In genomic region chr15:91975241-91975978, GRCh38 we compare ENCODE assay signal across 16 cellular contexts.
A peak's percentile ranks its signal among the peaks of the same experiment; 100 is the strongest.
DNase-seq lines count a peak whose midpoint lies in the region; ATAC-seq, FAIRE-seq and TF ChIP-seq lines count a peak whose summit lies in the region.
"Had no signal": no experiment of that assay in that cellular context is flagged by ENCODE, and none has a peak within 500 bp of the region (broad histone marks: within the 10 kb centered on the region; RNA-seq: fewer than 3 reads in every experiment).

No MANE protein-coding gene starts in this region.

- no peak overlapping the region for H4K91ac ChIP-seq in H1 (replicated peaks; ENCODE audit: insufficient read length, low read length)

- H3K79me2 ChIP-seq in H1 (ENCODE audit: control insufficient read depth in 1 of 2, insufficient read depth in 2 of 2, low read length in 2 of 2), result no peaks in the 10 kb centered on the region
- H3K79me2 ChIP-seq in mesendoderm (ENCODE audit: control insufficient read depth, insufficient read depth, low read length), result no peaks in the 10 kb centered on the region

- H3K79me1 ChIP-seq in H1 (ENCODE audit: low read depth, low read length) (peaks cover 5% of the 10 kb centered on the region), mesendoderm (ENCODE audit: low read length) (no peaks in the 10 kb centered on the region)

- no peaks in the 10 kb centered on the region for H3K23me2 ChIP-seq in H1 (ENCODE audit: low read depth, low read length)

- no peak overlapping the region for H3K18ac ChIP-seq in H1 (ENCODE audit: extremely low read depth, low read length)
- no peak overlapping the region for H3K18ac ChIP-seq in mesendoderm (ENCODE audit: low read length)

- no peak overlapping the region for H2BK20ac ChIP-seq in H1 (ENCODE audit: low read length)

- H3K27me3 ChIP-seq in Caco-2 (replicated peaks; ENCODE audit: control insufficient read depth, insufficient read depth, low read length) (no peaks in the 10 kb centered on the region), H1 (replicated peaks in 1 of 4; ENCODE audit: control insufficient read depth in 3 of 4, extremely low read depth in 1 of 4, insufficient read depth in 3 of 4, low read length in 3 of 4) (no peaks in the 10 kb centered on the region), mesendoderm (ENCODE audit: insufficient read depth, low read length, poor library complexity) (no peaks in the 10 kb centered on the region)
- H3K27me3 ChIP-seq: MG63 had no signal

- TF ChIP-seq POLR2A in H1 (IDR thresholded peaks at IDR 0.05; ENCODE audit: control extremely low read depth in 1 of 2, low read depth in 2 of 2, low read length in 2 of 2), result no peak

- FAIRE-seq in H1 (lab: Jason Lieb, UNC), result no peak
- FAIRE-seq: endometrium had no signal

- BruUV-seq in Caco-2 (replicated peaks; lab: Mats Ljungman, UMichigan), result no TSS peak

- peak in 1 of 2 experiments; percentile 20 for TF ChIP-seq CTCF in Caco-2 (IDR thresholded peaks at IDR 0.05; ENCODE audit: insufficient read depth in 1 of 2, low read depth in 1 of 2, low read length in 1 of 2, severe bottlenecking in 1 of 2, unreplicated experiment in 1 of 2)
- TF ChIP-seq CTCF in H1 (IDR thresholded peaks at IDR 0.05; ENCODE audit: control extremely low read depth in 1 of 3, insufficient read depth in 1 of 3, low read depth in 1 of 3, low read length in 3 of 3), result peak; percentile 9 to 31 (median 24); a peak in 3 of 4 replicates

- H4K8ac ChIP-seq in H1 (ENCODE audit: extremely low read depth, insufficient read depth, low read length), result no peak overlapping the region
- H4K8ac ChIP-seq in mesendoderm (ENCODE audit: low read depth, low read length), result no peak overlapping the region

- no peaks in the 10 kb centered on the region for H3K9me3 ChIP-seq in Caco-2
- no peaks in the 10 kb centered on the region for H3K9me3 ChIP-seq in H1 (ENCODE audit: insufficient read depth in 2 of 2, low read depth in 1 of 2, low read length in 1 of 2)
- H3K9me3 ChIP-seq: MG63 had no signal

- intact Hi-C loops in Caco-2 (cut with micrococcal nuclease; ENCODE audit: unreplicated experiment), result no loop called here

- no peak overlapping the region for H3K4me3 Mint-ChIP-seq in Caco-2 (ENCODE audit: unreplicated experiment)
- no peak overlapping the region for H3K4me3 Mint-ChIP-seq in stimulated activated naive B cell treated with anti-CD40 and anti-IgM and Interleukin-4, amounts not matched to agents 10 μg/mL and 1 μg/mL and 100 μg/mL, for 72 hours
- H3K4me3 Mint-ChIP-seq: memory B cell, nephron had no signal

- H3K23ac ChIP-seq in H1 (ENCODE audit: insufficient read length), result no peak overlapping the region
- no peak overlapping the region for H3K23ac ChIP-seq in mesendoderm (ENCODE audit: low read length)

- H3K9me3 Mint-ChIP-seq in Caco-2 (ENCODE audit: unreplicated experiment), result no peaks in the 10 kb centered on the region
- peaks cover 0 to 2% of the 10 kb centered on the region in 2 donors for H3K9me3 Mint-ChIP-seq in stimulated activated naive B cell treated with anti-CD40 and anti-IgM and Interleukin-4, amounts not matched to agents 10 μg/mL and 1 μg/mL and 100 μg/mL, for 72 hours
- H3K9me3 Mint-ChIP-seq: nephron had no signal

- CTCF ChIA-PET in Caco-2 (lab: Charles Lee), result no interaction called here
- CTCF ChIA-PET in H1 (lab: Charles Lee; ENCODE audit: partially characterized antibody), result interaction anchor here (0.6 to 3.8 kb wide), 15 partner anchors 10 to 918 kb away, joined by 3 to 19 read pairs (median 3); no protein-coding TSS in a partner anchor

- H3K27ac ChIP-seq in H1 (ENCODE audit: low read depth, low read length) (no peak overlapping the region), mesendoderm (ENCODE audit: low read depth, low read length) (no peak overlapping the region)

- H3K27ac Mint-ChIP-seq in Caco-2 (ENCODE audit: unreplicated experiment), result no peak overlapping the region
- no peak overlapping the region for H3K27ac Mint-ChIP-seq in stimulated activated naive B cell treated with anti-CD40 and anti-IgM and Interleukin-4, amounts not matched to agents 10 μg/mL and 1 μg/mL and 100 μg/mL, for 72 hours
- H3K27ac Mint-ChIP-seq: memory B cell, nephron had no signal

- H2BK15ac ChIP-seq in H1 (ENCODE audit: low read length), result no peak overlapping the region
- no peak overlapping the region for H2BK15ac ChIP-seq in mesendoderm (replicated peaks; ENCODE audit: low read depth)

- H2AFZ ChIP-seq in H1 (ENCODE audit: low read length), result no peak overlapping the region

- DNase-seq in Caco-2, result peak; percentile 19 to 41
- DNase-seq in M059J (ENCODE audit: low read depth), result peak; percentile 26
- no peak for DNase-seq in H1 (ENCODE audit: low read depth in 1 of 2, low spot score in 2 of 2)
- peak; percentile 35 for DNase-seq in mesendoderm
- no peak for DNase-seq in stimulated activated naive B cell treated with anti-CD40 and anti-IgM and Interleukin-4, amounts not matched to agents 10 μg/mL and 1 μg/mL and 100 μg/mL, for 72 hours
- no peak for DNase-seq in COR-L47 (lab: John Stamatoyannopoulos, UW)
- DNase-seq: activated CD4-positive, CD25-positive, alpha-beta regulatory T cell; activated effector memory CD4-positive, alpha-beta T cell treated with anti-CD3 and anti-CD28 coated beads, Interleukin-2, amount 50 U/mL, for 16 hours; MG63; NCI-H2107; T-helper 1 cell had no signal

- H3K9ac ChIP-seq in H1 (replicated peaks in 1 of 4; ENCODE audit: extremely low read depth in 1 of 4, low read depth in 3 of 4, low read length in 3 of 4), result no peak overlapping the region
- no peak overlapping the region for H3K9ac ChIP-seq in mesendoderm (ENCODE audit: low read length)

- H2BK12ac ChIP-seq in H1 (ENCODE audit: low read depth, low read length), result no peak overlapping the region

- H2BK120ac ChIP-seq in H1 (replicated peaks; ENCODE audit: low read depth, low read length) (no peak overlapping the region), mesendoderm (ENCODE audit: low read depth, low read length) (no peak overlapping the region)

- H3K4ac ChIP-seq in H1 (replicated peaks; ENCODE audit: insufficient read length, low read depth, low read length) (no peak overlapping the region), mesendoderm (ENCODE audit: low read depth, low read length) (no peak overlapping the region)

- 80% methylated on average over 7 of the region's 7 CpGs; no CpG with 5 or more reads in 1 of the 2 experiments for WGBS in H1 (ENCODE audit: extremely low coverage in 1 of 2, insufficient coverage in 1 of 2, insufficient read length in 1 of 2, insufficient replicate concordance in 2 of 2, low coverage in 1 of 2, low lambda C conversion rate in 2 of 2, missing lambda C conversion rate in 1 of 2), 2 experiments
- WGBS in mesendoderm (ENCODE audit: extremely low coverage, insufficient coverage, low lambda C conversion rate), result no CpG with 5 or more reads among the region's 7 CpGs

- H3K4me1 ChIP-seq in Caco-2, result no peaks in the 10 kb centered on the region
- H3K4me1 ChIP-seq in H1 (replicated peaks in 1 of 4; ENCODE audit: control insufficient read depth in 3 of 4, insufficient read depth in 4 of 4, low read length in 3 of 4), result peaks cover 0 to 3% (median 0%) of the 10 kb centered on the region in 4 experiments; a peak in 3 of 7 replicates
- H3K4me1 ChIP-seq in mesendoderm (ENCODE audit: control insufficient read depth, low read depth, low read length), result no peaks in the 10 kb centered on the region

- H3K4me2 ChIP-seq in H1 (ENCODE audit: insufficient read depth in 1 of 2, low read depth in 2 of 2, low read length in 2 of 2) (no peak overlapping the region), mesendoderm (ENCODE audit: low read length) (no peak overlapping the region)

- H2AK5ac ChIP-seq in H1 (ENCODE audit: low read depth, low read length) (peak overlapping the region; percentile 75; the same call in 1 of the 2 replicates), mesendoderm (ENCODE audit: low read length) (no peak overlapping the region)

- no peak for TF ChIP-seq EP300 in H1 (IDR thresholded peaks at IDR 0.05; ENCODE audit: borderline replicate concordance in 1 of 2, low read depth in 2 of 2, low read length in 2 of 2)

- TF ChIP-seq RAD21 in H1 (IDR thresholded peaks at IDR 0.05 in 1 of 2, conservative IDR thresholded peaks at IDR 0.05 in 1 of 2; ENCODE audit: low read depth in 2 of 2, low read length in 2 of 2), result peak; percentile 3 to 29; a peak in 1 of 4 replicates

- POLR2A ChIA-PET in Caco-2 (lab: Charles Lee) (no interaction called here), H1 (lab: Charles Lee; ENCODE audit: partially characterized antibody) (no interaction called here)

- peaks cover 6% of the 10 kb centered on the region for H3K27me3 Mint-ChIP-seq in Caco-2 (ENCODE audit: insufficient read depth, unreplicated experiment)
- peaks cover 10 to 17% of the 10 kb centered on the region in 2 donors for H3K27me3 Mint-ChIP-seq in stimulated activated naive B cell treated with anti-CD40 and anti-IgM and Interleukin-4, amounts not matched to agents 10 μg/mL and 1 μg/mL and 100 μg/mL, for 72 hours

- H4K5ac ChIP-seq in H1 (ENCODE audit: insufficient read length, low read depth, low read length) (no peak overlapping the region), mesendoderm (ENCODE audit: low read length) (no peak overlapping the region)

- no peaks in the 10 kb centered on the region for H3K36me3 Mint-ChIP-seq in Caco-2 (ENCODE audit: insufficient read depth, unreplicated experiment)
- peaks cover 0 to 2% of the 10 kb centered on the region in 2 donors for H3K36me3 Mint-ChIP-seq in stimulated activated naive B cell treated with anti-CD40 and anti-IgM and Interleukin-4, amounts not matched to agents 10 μg/mL and 1 μg/mL and 100 μg/mL, for 72 hours

- ATAC-seq in activated CD4-positive, CD25-positive, alpha-beta regulatory T cell treated with anti-CD3 and anti-CD28 coated beads, Interleukin-2, amount 50 U/mL, for 24 hours, result no peak
- ATAC-seq in GM19463 (IDR thresholded peaks at IDR 0.05; ENCODE audit: unreplicated experiment), result no peak
- ATAC-seq in stimulated activated naive B cell treated with anti-CD40 and anti-IgM and Interleukin-4, amounts not matched to agents 10 μg/mL and 1 μg/mL and 100 μg/mL, for 72 hours (replicated peaks), result no peak

- no peaks in the 10 kb centered on the region for H3K4me1 Mint-ChIP-seq in Caco-2 (ENCODE audit: low read depth, unreplicated experiment)
- peaks cover 0 to 5% of the 10 kb centered on the region in 2 donors for H3K4me1 Mint-ChIP-seq in stimulated activated naive B cell treated with anti-CD40 and anti-IgM and Interleukin-4, amounts not matched to agents 10 μg/mL and 1 μg/mL and 100 μg/mL, for 72 hours
- H3K4me1 Mint-ChIP-seq: memory B cell had no signal

- H3K4me3 ChIP-seq in Caco-2 (ENCODE audit: low read depth, low read length) (no peak overlapping the region), H1 (ENCODE audit: extremely low read depth in 1 of 4, insufficient read depth in 2 of 4, low read depth in 3 of 4, low read length in 4 of 4) (no peak overlapping the region), mesendoderm (ENCODE audit: low read length) (no peak overlapping the region)
- H3K4me3 ChIP-seq: MG63 had no signal

- H2BK5ac ChIP-seq in H1 (ENCODE audit: low read depth, low read length) (no peak overlapping the region), mesendoderm (ENCODE audit: low read length) (no peak overlapping the region)

- no peak overlapping the region for H3K14ac ChIP-seq in H1 (ENCODE audit: insufficient read length)

- no peak overlapping the region for H3K56ac ChIP-seq in H1 (replicated peaks; ENCODE audit: insufficient read length, low read depth, low read length)
- H3K56ac ChIP-seq in mesendoderm (ENCODE audit: low read length), result no peak overlapping the region

- no peaks in the 10 kb centered on the region for H4K20me1 ChIP-seq in H1 (replicated peaks in 1 of 2; ENCODE audit: control insufficient read depth in 1 of 2, insufficient read depth in 2 of 2, low read length in 2 of 2)

- H3K36me3 ChIP-seq in Caco-2 (ENCODE audit: control insufficient read depth, insufficient read depth, low read length), result no peaks in the 10 kb centered on the region
- H3K36me3 ChIP-seq in H1 (ENCODE audit: control insufficient read depth in 2 of 4, insufficient read depth in 4 of 4, low read length in 3 of 4), result no peaks in the 10 kb centered on the region
- H3K36me3 ChIP-seq in mesendoderm (ENCODE audit: control insufficient read depth, insufficient read depth, low read length), result no peaks in the 10 kb centered on the region
- H3K36me3 ChIP-seq: MG63 had no signal

Comparison
In these comparisons a context has a peak if more than half of its experiments do, and no peak if none do; other contexts are left out.
1. DNase-seq: peak in Caco-2 (2 of 2), M059J (single experiment) and mesendoderm (single experiment); none in H1 (0 of 2), stimulated activated naive B cell treated with anti-CD40 and anti-IgM and Interleukin-4, amounts not matched to agents 10 μg/mL and 1 μg/mL and 100 μg/mL, for 72 hours (single experiment) and COR-L47 (single experiment).